8 cellular contexts compared by ENCODE assay signal in genomic region chr6:34239240-34239825, GRCh38. TPM values are rescaled to one million over a fixed set of nuclear protein-coding genes. Genes with fewer than 3 reads are reported as not detected.
DNase-seq lines count a peak whose midpoint lies in the region; ATAC-seq and TF ChIP-seq lines count a peak whose summit lies in the region.
"Had no signal": no experiment of that assay in that cellular context is flagged by ENCODE, and none has a peak within 500 bp of the region (broad histone marks: within the 10 kb centered on the region; RNA-seq: fewer than 3 reads in every experiment).

No MANE protein-coding gene starts in this region.

- H3K9me2 ChIP-seq in MM.1S (replicated peaks; ENCODE audit: insufficient read depth, low read length), result no peaks in the 10 kb centered on the region

- no peak overlapping the region for H2AFZ ChIP-seq in MM.1S (ENCODE audit: low read length)
- H2AFZ ChIP-seq in osteoblast (ENCODE audit: low read length), result no peak overlapping the region

- H3K79me2 ChIP-seq in MM.1S (ENCODE audit: low read length), result peaks cover 57% of the 10 kb centered on the region
- peaks cover 37% of the 10 kb centered on the region for H3K79me2 ChIP-seq in osteoblast (ENCODE audit: insufficient read depth, low read length)

- H3K4me1 ChIP-seq in MM.1S (ENCODE audit: low read length) (0 out of 2 replicates have a peak, but pooled peaks cover 10% of the 10 kb centered on the region), osteoblast (ENCODE audit: insufficient read depth, low read length) (peaks cover 51% of the 10 kb centered on the region)

- H3F3A ChIP-seq in MM.1S (ENCODE audit: insufficient read depth, low read length), result peaks cover 9% of the 10 kb centered on the region; the same call in 1 of the 2 replicates

- H3K9me3 ChIP-seq in MM.1S (replicated peaks; ENCODE audit: insufficient read depth, low read length) (no peaks in the 10 kb centered on the region), osteoblast (ENCODE audit: low read depth, low read length) (no peaks in the 10 kb centered on the region)

- no peak overlapping the region for H3K4me3 ChIP-seq in MM.1S (ENCODE audit: low read length)
- H3K4me3 ChIP-seq in coronary artery, result no peak overlapping the region
- H3K4me3 ChIP-seq in osteoblast (ENCODE audit: insufficient read depth, low read length), result peak overlapping the region; percentile 85

- no peaks in the 10 kb centered on the region for H3K27me3 ChIP-seq in MM.1S (replicated peaks; ENCODE audit: insufficient read depth, low read length)
- no peaks in the 10 kb centered on the region for H3K27me3 ChIP-seq in osteoblast (ENCODE audit: insufficient read depth, low read length)

- no peak for ATAC-seq in HG03439 (IDR thresholded peaks at IDR 0.05; ENCODE audit: unreplicated experiment)
- no peak for ATAC-seq in HG02623 (IDR thresholded peaks at IDR 0.05; ENCODE audit: unreplicated experiment)
- ATAC-seq: activated CD4-positive, CD25-positive, alpha-beta regulatory T cell treated with anti-CD3 and anti-CD28 coated beads, Interleukin-2, amount 50 U/mL, for 24 hours had no signal

- H3K36me3 ChIP-seq in MM.1S (replicated peaks; ENCODE audit: insufficient read depth, low read length), result peaks cover 5% of the 10 kb centered on the region; the same call in 1 of the 2 replicates
- H3K36me3 ChIP-seq in osteoblast (ENCODE audit: insufficient read depth, low read length), result peaks cover 30% of the 10 kb centered on the region

- H3K27ac ChIP-seq in MM.1S (ENCODE audit: low read length) (no peak overlapping the region), coronary artery (no peak overlapping the region), osteoblast (ENCODE audit: low read depth, low read length) (peak overlapping the region; percentile 17)

- peak overlapping the region; percentile 99; the same call in 1 of the 2 replicates for H3K9ac ChIP-seq in MM.1S (ENCODE audit: low read length)

- DNase-seq in GM10266 (ENCODE audit: extremely low spot score) (peak; percentile 6), MM.1S (no peak), coronary artery (ENCODE audit: low spot score) (peak; percentile 31), osteoblast (ENCODE audit: insufficient read length, low spot score, missing footprints) (no peak)
- no peak for DNase-seq in stimulated activated CD8-positive, alpha-beta memory T cell treated with anti-CD3 and anti-CD28 coated beads, Interleukin-4, amount 100 ng/mL, for 48 hours

- H4K20me1 ChIP-seq in MM.1S (ENCODE audit: insufficient read depth, low read length) (0 out of 2 replicates have a peak, but pooled peaks cover under 1% of the 10 kb centered on the region), osteoblast (ENCODE audit: insufficient read depth, low read length) (peaks cover 9% of the 10 kb centered on the region)

- TF ChIP-seq CTCF in GM10266 (IDR thresholded peaks at IDR 0.05; ENCODE audit: control insufficient read depth, insufficient read depth, low read depth, missing control alignments) (no peak), MM.1S (IDR thresholded peaks at IDR 0.05; ENCODE audit: low read length) (no peak), coronary artery (IDR thresholded peaks at IDR 0.05) (no peak), osteoblast (IDR thresholded peaks at IDR 0.05; ENCODE audit: extremely low read depth, low read depth, low read length) (no peak)

- H3K4me2 ChIP-seq in MM.1S (ENCODE audit: low read depth, low read length) (peak overlapping the region; percentile 80; the same call in 1 of the 2 replicates), osteoblast (ENCODE audit: insufficient read depth, low read length) (peak overlapping the region; percentile 82)

RNA-seq across cellular contexts. Expression of gene HMGA1, which starts 2.7 kb away (rescaled TPM):
- total RNA-seq in osteoblast, result 59.4 and 82.8 TPM in 2 replicates

RNA-seq across cellular contexts. Expression of gene SMIM29, which starts 9.5 kb away (rescaled TPM):
- total RNA-seq in osteoblast, result 35.1 and 44.2 TPM in 2 replicates

Comparison
In these comparisons a context has a peak if more than half of its experiments do, and no peak if none do; other contexts are left out.
1. DNase-seq: peak in GM10266 (single experiment) and coronary artery (single experiment); none in MM.1S (single experiment), osteoblast (single experiment) and stimulated activated CD8-positive, alpha-beta memory T cell treated with anti-CD3 and anti-CD28 coated beads, Interleukin-4, amount 100 ng/mL, for 48 hours (single experiment).